In the genomic region with DNA sequence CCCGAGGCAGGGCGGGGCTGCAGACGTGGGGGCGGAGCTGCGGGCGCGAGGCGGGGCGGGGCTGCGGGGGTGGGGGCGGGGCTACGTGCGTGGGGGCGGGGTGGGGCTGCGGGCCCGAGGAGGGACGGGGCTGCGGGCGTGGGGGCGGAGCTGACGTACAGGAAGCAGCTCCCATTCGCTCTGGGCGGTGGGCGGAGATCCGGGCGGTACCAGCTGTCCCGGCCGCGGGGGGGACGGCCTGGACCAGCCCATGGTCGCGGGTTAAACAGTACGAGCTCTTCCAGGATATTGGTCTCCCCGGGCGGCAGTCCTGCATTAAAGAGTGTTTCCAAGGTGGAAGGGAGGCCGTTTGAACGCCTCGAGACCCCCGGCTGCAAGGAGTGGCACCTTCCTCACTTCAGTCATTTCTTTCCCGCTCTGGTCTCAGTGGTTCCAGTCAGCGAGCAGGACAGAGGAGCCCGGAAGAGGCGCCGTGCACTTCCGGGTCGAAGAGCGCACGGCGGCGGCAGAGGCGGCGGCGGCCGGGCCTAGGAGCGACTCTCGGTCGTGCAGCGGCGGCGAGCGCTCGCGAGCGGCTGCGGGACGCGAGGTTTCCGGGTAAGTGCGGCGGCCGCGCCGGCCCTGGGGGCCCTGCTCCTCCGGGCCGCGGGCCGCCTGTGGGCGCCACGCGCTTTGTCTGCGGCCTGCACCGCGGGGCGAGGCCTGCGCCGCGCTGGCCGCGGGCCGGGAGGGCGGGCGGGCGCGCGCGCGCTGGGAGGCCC, we compare ENCODE assay signal across 8 cellular contexts. TPM values are rescaled to one million over a fixed set of nuclear protein-coding genes. Genes with fewer than 3 reads are reported as not detected.
A peak's percentile ranks its signal among the peaks of the same experiment; 100 is the strongest.
DNase-seq lines count a peak whose midpoint lies in the region; ATAC-seq and TF ChIP-seq lines count a peak whose summit lies in the region.

A gene with protein sequence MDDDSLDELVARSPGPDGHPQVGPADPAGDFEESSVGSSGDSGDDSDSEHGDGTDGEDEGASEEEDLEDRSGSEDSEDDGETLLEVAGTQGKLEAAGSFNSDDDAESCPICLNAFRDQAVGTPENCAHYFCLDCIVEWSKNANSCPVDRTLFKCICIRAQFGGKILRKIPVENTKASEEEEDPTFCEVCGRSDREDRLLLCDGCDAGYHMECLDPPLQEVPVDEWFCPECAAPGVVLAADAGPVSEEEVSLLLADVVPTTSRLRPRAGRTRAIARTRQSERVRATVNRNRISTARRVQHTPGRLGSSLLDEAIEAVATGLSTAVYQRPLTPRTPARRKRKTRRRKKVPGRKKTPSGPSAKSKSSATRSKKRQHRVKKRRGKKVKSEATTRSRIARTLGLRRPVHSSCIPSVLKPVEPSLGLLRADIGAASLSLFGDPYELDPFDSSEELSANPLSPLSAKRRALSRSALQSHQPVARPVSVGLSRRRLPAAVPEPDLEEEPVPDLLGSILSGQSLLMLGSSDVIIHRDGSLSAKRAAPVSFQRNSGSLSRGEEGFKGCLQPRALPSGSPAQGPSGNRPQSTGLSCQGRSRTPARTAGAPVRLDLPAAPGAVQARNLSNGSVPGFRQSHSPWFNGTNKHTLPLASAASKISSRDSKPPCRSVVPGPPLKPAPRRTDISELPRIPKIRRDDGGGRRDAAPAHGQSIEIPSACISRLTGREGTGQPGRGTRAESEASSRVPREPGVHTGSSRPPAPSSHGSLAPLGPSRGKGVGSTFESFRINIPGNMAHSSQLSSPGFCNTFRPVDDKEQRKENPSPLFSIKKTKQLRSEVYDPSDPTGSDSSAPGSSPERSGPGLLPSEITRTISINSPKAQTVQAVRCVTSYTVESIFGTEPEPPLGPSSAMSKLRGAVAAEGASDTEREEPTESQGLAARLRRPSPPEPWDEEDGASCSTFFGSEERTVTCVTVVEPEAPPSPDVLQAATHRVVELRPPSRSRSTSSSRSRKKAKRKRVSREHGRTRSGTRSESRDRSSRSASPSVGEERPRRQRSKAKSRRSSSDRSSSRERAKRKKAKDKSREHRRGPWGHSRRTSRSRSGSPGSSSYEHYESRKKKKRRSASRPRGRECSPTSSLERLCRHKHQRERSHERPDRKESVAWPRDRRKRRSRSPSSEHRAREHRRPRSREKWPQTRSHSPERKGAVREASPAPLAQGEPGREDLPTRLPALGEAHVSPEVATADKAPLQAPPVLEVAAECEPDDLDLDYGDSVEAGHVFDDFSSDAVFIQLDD (N-terminal part only) (plus strand): TSS at position 475 of the 761 bp plus-strand sequence. CDS start 5,043 bp downstream, outside the sequence.

- ATAC-seq in GM21786 (IDR thresholded peaks at IDR 0.05; ENCODE audit: unreplicated experiment), result peak; percentile 81

- intact Hi-C loops in esophagus muscularis mucosa (cut with DNase I), result no loop called here

- 1% methylated on average over 32 of the region's 97 CpGs for WGBS in esophagus muscularis mucosa

- H3K27me3 ChIP-seq in Peyer's patch (no peaks in the 10 kb centered on the region), esophagus muscularis mucosa (no peaks in the 10 kb centered on the region)

- H3K27ac ChIP-seq in KOPT-K1 (ENCODE audit: low read depth, low read length, poor library complexity, severe bottlenecking) (peak within 1 kb of the TSS; percentile 97), Peyer's patch (peak within 1 kb of the TSS; percentile 86 to 97 (median 92)), esophagus muscularis mucosa (replicated peaks in 1 of 4) (peak within 1 kb of the TSS; percentile 91 to 94 (median 94))

- TF ChIP-seq CTCF in Peyer's patch (IDR thresholded peaks at IDR 0.05) (peak in 3 of 6 experiments; percentile 0 to 16 (median 7)), esophagus muscularis mucosa (IDR thresholded peaks at IDR 0.05) (no peak)

- H3K4me3 ChIP-seq in Peyer's patch (peak within 1 kb of the TSS; percentile 80 to 98 (median 84)), esophagus muscularis mucosa (peak within 1 kb of the TSS; percentile 64 to 94 (median 76))

- H3K36me3 ChIP-seq in KOPT-K1 (ENCODE audit: insufficient read depth, low read length), result peaks cover 17% of the 10 kb centered on the region; the same call in 1 of the 2 replicates
- no peaks in the 10 kb centered on the region for H3K36me3 ChIP-seq in Peyer's patch
- H3K36me3 ChIP-seq in esophagus muscularis mucosa, result peaks cover 0 to 1% (median 0%) of the 10 kb centered on the region in 4 donors

- H3K4me1 ChIP-seq in Peyer's patch (peaks cover 12 to 57% (median 33%) of the 10 kb centered on the region in 4 donors), esophagus muscularis mucosa (peaks cover 49 to 62% (median 55%) of the 10 kb centered on the region in 4 donors)

- peak; percentile 49 for TF ChIP-seq EP300 in esophagus muscularis mucosa (IDR thresholded peaks at IDR 0.05)

- TF ChIP-seq POLR2A in Peyer's patch (IDR thresholded peaks at IDR 0.05), result peak; percentile 72 to 92
- TF ChIP-seq POLR2A in esophagus muscularis mucosa (IDR thresholded peaks at IDR 0.05; ENCODE audit: low read depth), result peak; percentile 71

- H3K9me3 ChIP-seq in KOPT-K1 (ENCODE audit: insufficient read depth, low read length, poor library complexity, severe bottlenecking) (no peaks in the 10 kb centered on the region), Peyer's patch (no peaks in the 10 kb centered on the region), esophagus muscularis mucosa (no peaks in the 10 kb centered on the region)

- DNase-seq in DMS79 (lab: John Stamatoyannopoulos, UW) (peak; percentile 61), Peyer's patch (peak; percentile 95 to 98 (median 98)), esophagus muscularis mucosa (ENCODE audit: extremely low spot score) (peak; percentile 98), myocyte (ENCODE audit: low read depth) (peak; percentile 93)
- peak; percentile 94 to 96 for DNase-seq in activated T-cell treated with anti-CD3 and anti-CD28 coated beads, Interleukin-2, amount 50 U/mL, for 48 hours
- peak; percentile 92 to 97 for DNase-seq in stimulated activated CD8-positive, alpha-beta memory T cell treated with anti-CD3 and anti-CD28 coated beads, Interleukin-7, amount 100 ng/mL, for 4 hours (ENCODE audit: low read depth in 2 of 2)

RNA-seq across cellular contexts. Expression of the gene that starts here (rescaled TPM):
- total RNA-seq in Peyer's patch (10 to 100 TPM; 48.4 to 88.0 (median 57.8) TPM), esophagus muscularis mucosa (10 to 100 TPM; 24.5 to 38.2 (median 28.7) TPM), myocyte (27.7 and 31.2 TPM in 2 replicates)
- polyA plus RNA-seq in myocyte (2012), result 19.6 TPM

Comparison
In these comparisons a context has a peak if more than half of its experiments do, and no peak if none do; other contexts are left out.
1. Peak in every context shown above with its lines: DNase-seq, ATAC-seq, H3K4me3 ChIP-seq and H3K27ac ChIP-seq.